ENCODE assay signal across 7 cellular contexts in genomic region chr15:21283210-21283609, GRCh38.
DNase-seq lines count a peak whose midpoint lies in the region; ATAC-seq lines count a peak whose summit lies in the region.
"Not testable (repeated sequence)": the region's sequence is repeated elsewhere in the genome, so short reads cannot be mapped to it uniquely, and the experiment has no call there.

No MANE protein-coding gene starts in this region.

- not testable (repeated sequence) for DNase-seq in left cardiac atrium

- intact Hi-C loops in left cardiac atrium (cut with DNase I) = not testable (repeated sequence)

- ATAC-seq in GM18520 (IDR thresholded peaks at IDR 0.05; ENCODE audit: unreplicated experiment) (peak; percentile 78), GM19438 (IDR thresholded peaks at IDR 0.05; ENCODE audit: low read depth, unreplicated experiment) (peak; percentile 92), GM21737 (IDR thresholded peaks at IDR 0.05; ENCODE audit: unreplicated experiment) (peak; percentile 94), HG02981 (IDR thresholded peaks at IDR 0.05; ENCODE audit: unreplicated experiment) (peak; percentile 92), HG03432 (IDR thresholded peaks at IDR 0.05; ENCODE audit: unreplicated experiment) (peak; percentile 95), left cardiac atrium (peak; percentile 8 to 30)
- peak; percentile 42 to 51 for ATAC-seq in activated CD4-positive, CD25-positive, alpha-beta regulatory T cell treated with anti-CD3 and anti-CD28 coated beads, Interleukin-2, amount 50 U/mL, for 24 hours

Comparison
In these comparisons a context has a peak if more than half of its experiments do, and no peak if none do; other contexts are left out.
1. ATAC-seq: peak in every context shown above with its lines; median percentile 95 in HG03432; 94 in GM21737; 92 in GM19438; 92 in HG02981; 78 in GM18520; 46 in activated CD4-positive, CD25-positive, alpha-beta regulatory T cell treated with anti-CD3 and anti-CD28 coated beads, Interleukin-2, amount 50 U/mL, for 24 hours; 19 in left cardiac atrium.